ENCODE assay signal across 1 cellular context in the genomic region with DNA sequence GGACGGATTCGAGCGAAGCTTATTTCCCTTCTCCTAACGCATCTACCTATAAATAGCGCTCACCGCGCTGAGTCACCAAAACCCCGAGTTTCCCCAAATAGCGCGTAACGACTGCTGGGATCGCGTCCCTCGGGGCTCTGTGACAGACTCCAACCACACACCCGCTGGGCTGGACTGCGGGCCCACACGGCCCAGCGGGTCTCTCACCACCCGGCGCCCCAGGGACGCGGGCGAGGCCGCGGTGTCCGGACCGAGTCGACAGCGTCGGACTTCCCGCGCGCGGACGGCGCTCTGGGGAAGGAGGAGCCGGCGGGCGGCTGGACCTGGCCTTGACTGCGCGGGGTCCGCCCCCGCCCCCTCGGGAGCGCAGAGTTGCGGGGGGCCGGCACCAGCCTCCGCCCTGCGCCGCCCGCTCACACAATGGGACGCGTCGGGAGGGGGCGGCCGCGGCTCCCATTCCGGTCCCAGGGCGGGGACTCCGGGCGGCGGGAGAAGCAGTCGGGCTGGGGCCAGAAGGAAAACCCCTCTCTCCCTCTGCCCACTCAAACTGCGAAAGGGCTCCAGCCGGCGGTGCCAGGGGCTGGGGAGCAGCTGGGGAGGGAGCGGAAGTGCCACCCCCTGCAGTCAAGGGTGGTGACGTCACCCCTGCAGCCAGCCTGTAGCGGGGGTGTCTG.
TF ChIP-seq lines count a peak whose summit lies in the region.

No MANE protein-coding gene starts in this region.

TF ChIP-seq in K562, 482 proteins besides CTCF, POLR2A, EP300 and RAD21 (continued from another document and continues in another):
- TF ChIP-seq, protein P1, sequence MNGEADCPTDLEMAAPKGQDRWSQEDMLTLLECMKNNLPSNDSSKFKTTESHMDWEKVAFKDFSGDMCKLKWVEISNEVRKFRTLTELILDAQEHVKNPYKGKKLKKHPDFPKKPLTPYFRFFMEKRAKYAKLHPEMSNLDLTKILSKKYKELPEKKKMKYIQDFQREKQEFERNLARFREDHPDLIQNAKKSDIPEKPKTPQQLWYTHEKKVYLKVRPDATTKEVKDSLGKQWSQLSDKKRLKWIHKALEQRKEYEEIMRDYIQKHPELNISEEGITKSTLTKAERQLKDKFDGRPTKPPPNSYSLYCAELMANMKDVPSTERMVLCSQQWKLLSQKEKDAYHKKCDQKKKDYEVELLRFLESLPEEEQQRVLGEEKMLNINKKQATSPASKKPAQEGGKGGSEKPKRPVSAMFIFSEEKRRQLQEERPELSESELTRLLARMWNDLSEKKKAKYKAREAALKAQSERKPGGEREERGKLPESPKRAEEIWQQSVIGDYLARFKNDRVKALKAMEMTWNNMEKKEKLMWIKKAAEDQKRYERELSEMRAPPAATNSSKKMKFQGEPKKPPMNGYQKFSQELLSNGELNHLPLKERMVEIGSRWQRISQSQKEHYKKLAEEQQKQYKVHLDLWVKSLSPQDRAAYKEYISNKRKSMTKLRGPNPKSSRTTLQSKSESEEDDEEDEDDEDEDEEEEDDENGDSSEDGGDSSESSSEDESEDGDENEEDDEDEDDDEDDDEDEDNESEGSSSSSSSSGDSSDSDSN (IDR thresholded peaks at IDR 0.05; ENCODE audit: borderline replicate concordance in 1 of 2, low read depth in 2 of 2, low read length in 2 of 2) = peak; percentile 82 to 87; a peak in 3 of 4 replicates
- TF ChIP-seq TEAD1 (CRISPR knock-in tag; IDR thresholded peaks at IDR 0.05) (peak in 1 of 2 experiments; percentile 75; a peak in 1 of 4 replicates), KLF13 (tag; IDR thresholded peaks at IDR 0.05; ENCODE audit: borderline replicate concordance, low read depth) (peak; percentile 42; the same call in 1 of the 2 replicates), CXXC5 (CRISPR knock-in tag; IDR thresholded peaks at IDR 0.05) (peak; percentile 84), CREB1 (IDR thresholded peaks at IDR 0.05) (peak; percentile 63), CREB1 (CRISPR knock-in tag; IDR thresholded peaks at IDR 0.05) (peak; percentile 69), ERF (CRISPR knock-in tag; IDR thresholded peaks at IDR 0.05) (peak; percentile 52; the same call in 1 of the 2 replicates), POLR2B (IDR thresholded peaks at IDR 0.05; ENCODE audit: low read depth, partially characterized antibody) (peak; percentile 65), KDM2B (CRISPR knock-in tag; IDR thresholded peaks at IDR 0.05) (peak; percentile 55; the same call in 1 of the 2 replicates), TARDBP (IDR thresholded peaks at IDR 0.05) (peak; percentile 84; the same call in 1 of the 2 replicates), SRSF9 (IDR thresholded peaks at IDR 0.05; ENCODE audit: borderline replicate concordance, low read depth, low read length) (no peak), CHD2 (IDR thresholded peaks at IDR 0.05; ENCODE audit: low read depth, low read length) (0 out of 2 replicates have a peak, but pooled peaks have one; percentile 22), JUNB (CRISPR knock-in tag; conservative IDR thresholded peaks at IDR 0.05) (peak; percentile 97), CBX1 (IDR thresholded peaks at IDR 0.05; ENCODE audit: low read depth) (peak; percentile 79; the same call in 1 of the 2 replicates), BRD9 (IDR thresholded peaks at IDR 0.05; ENCODE audit: low read depth, partially characterized antibody) (no peak), NFXL1 (CRISPR knock-in tag; IDR thresholded peaks at IDR 0.05) (no peak), NFIC (IDR thresholded peaks at IDR 0.05) (peak; percentile 49; the same call in 1 of the 2 replicates), FOSL1 (tag; conservative IDR thresholded peaks at IDR 0.05) (peak; percentile 91), RBM22 (IDR thresholded peaks at IDR 0.05; ENCODE audit: low read depth, low read length, poor library complexity, severe bottlenecking) (peak; percentile 52), GTF2F1 (IDR thresholded peaks at IDR 0.05; ENCODE audit: low read depth, low read length) (no peak), NRF1 (conservative IDR thresholded peaks at IDR 0.05 in 1 of 2, IDR thresholded peaks at IDR 0.05 in 1 of 2) (peak; percentile 79 to 81), PHF21A (IDR thresholded peaks at IDR 0.05; ENCODE audit: borderline replicate concordance, low read depth) (peak; percentile 39; the same call in 1 of the 2 replicates), POLR2G (IDR thresholded peaks at IDR 0.05; ENCODE audit: low read depth, low read length) (peak; percentile 93), PRMT5 (CRISPR knock-in tag; IDR thresholded peaks at IDR 0.05) (0 out of 2 replicates have a peak, but pooled peaks have one; percentile 41), FOXA1 (IDR thresholded peaks at IDR 0.05; ENCODE audit: borderline replicate concordance) (no peak), SAFB (IDR thresholded peaks at IDR 0.05; ENCODE audit: borderline replicate concordance, low read depth, low read length) (peak; percentile 55; the same call in 1 of the 2 replicates), GABPB1 (CRISPR knock-in tag; IDR thresholded peaks at IDR 0.05) (peak; percentile 72), DACH1 (IDR thresholded peaks at IDR 0.05; ENCODE audit: partially characterized antibody) (peak; percentile 29)
- TF ChIP-seq, protein P2, sequence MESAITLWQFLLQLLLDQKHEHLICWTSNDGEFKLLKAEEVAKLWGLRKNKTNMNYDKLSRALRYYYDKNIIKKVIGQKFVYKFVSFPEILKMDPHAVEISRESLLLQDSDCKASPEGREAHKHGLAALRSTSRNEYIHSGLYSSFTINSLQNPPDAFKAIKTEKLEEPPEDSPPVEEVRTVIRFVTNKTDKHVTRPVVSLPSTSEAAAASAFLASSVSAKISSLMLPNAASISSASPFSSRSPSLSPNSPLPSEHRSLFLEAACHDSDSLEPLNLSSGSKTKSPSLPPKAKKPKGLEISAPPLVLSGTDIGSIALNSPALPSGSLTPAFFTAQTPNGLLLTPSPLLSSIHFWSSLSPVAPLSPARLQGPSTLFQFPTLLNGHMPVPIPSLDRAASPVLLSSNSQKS (CRISPR knock-in tag; IDR thresholded peaks at IDR 0.05) = no peak
- TF ChIP-seq, protein P3, sequence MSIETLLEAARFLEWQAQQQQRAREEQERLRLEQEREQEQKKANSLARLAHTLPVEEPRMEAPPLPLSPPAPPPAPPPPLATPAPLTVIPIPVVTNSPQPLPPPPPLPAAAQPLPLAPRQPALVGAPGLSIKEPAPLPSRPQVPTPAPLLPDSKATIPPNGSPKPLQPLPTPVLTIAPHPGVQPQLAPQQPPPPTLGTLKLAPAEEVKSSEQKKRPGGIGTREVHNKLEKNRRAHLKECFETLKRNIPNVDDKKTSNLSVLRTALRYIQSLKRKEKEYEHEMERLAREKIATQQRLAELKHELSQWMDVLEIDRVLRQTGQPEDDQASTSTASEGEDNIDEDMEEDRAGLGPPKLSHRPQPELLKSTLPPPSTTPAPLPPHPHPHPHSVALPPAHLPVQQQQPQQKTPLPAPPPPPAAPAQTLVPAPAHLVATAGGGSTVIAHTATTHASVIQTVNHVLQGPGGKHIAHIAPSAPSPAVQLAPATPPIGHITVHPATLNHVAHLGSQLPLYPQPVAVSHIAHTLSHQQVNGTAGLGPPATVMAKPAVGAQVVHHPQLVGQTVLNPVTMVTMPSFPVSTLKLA (conservative IDR thresholded peaks at IDR 0.05) = peak; percentile 34 to 45; a peak in 3 of 4 replicates
- TF ChIP-seq, protein P4, sequence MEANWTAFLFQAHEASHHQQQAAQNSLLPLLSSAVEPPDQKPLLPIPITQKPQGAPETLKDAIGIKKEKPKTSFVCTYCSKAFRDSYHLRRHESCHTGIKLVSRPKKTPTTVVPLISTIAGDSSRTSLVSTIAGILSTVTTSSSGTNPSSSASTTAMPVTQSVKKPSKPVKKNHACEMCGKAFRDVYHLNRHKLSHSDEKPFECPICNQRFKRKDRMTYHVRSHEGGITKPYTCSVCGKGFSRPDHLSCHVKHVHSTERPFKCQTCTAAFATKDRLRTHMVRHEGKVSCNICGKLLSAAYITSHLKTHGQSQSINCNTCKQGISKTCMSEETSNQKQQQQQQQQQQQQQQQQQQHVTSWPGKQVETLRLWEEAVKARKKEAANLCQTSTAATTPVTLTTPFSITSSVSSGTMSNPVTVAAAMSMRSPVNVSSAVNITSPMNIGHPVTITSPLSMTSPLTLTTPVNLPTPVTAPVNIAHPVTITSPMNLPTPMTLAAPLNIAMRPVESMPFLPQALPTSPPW (CRISPR knock-in tag; IDR thresholded peaks at IDR 0.05) = peak; percentile 99
- TF ChIP-seq, protein P5, sequence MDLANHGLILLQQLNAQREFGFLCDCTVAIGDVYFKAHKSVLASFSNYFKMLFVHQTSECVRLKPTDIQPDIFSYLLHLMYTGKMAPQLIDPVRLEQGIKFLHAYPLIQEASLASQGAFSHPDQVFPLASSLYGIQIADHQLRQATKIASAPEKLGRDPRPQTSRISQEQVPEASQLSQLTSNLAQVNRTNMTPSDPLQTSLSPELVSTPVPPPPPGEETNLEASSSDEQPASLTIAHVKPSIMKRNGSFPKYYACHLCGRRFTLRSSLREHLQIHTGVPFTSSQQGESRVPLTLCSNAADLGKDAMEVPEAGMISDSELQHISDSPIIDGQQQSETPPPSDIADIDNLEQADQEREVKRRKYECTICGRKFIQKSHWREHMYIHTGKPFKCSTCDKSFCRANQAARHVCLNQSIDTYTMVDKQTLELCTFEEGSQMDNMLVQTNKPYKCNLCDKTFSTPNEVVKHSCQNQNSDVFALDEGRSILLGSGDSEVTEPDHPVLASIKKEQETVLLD (IDR thresholded peaks at IDR 0.05) = no peak
- TF ChIP-seq, protein P6, sequence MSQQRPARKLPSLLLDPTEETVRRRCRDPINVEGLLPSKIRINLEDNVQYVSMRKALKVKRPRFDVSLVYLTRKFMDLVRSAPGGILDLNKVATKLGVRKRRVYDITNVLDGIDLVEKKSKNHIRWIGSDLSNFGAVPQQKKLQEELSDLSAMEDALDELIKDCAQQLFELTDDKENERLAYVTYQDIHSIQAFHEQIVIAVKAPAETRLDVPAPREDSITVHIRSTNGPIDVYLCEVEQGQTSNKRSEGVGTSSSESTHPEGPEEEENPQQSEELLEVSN (IDR thresholded peaks at IDR 0.05; ENCODE audit: borderline replicate concordance in 1 of 2, extremely low read depth in 1 of 2, insufficient read depth in 1 of 2, insufficient read length in 1 of 2, low read depth in 1 of 2, low read length in 1 of 2, poor library complexity in 1 of 2, severe bottlenecking in 1 of 2) = peak; percentile 48 to 81
- TF ChIP-seq, protein P7, sequence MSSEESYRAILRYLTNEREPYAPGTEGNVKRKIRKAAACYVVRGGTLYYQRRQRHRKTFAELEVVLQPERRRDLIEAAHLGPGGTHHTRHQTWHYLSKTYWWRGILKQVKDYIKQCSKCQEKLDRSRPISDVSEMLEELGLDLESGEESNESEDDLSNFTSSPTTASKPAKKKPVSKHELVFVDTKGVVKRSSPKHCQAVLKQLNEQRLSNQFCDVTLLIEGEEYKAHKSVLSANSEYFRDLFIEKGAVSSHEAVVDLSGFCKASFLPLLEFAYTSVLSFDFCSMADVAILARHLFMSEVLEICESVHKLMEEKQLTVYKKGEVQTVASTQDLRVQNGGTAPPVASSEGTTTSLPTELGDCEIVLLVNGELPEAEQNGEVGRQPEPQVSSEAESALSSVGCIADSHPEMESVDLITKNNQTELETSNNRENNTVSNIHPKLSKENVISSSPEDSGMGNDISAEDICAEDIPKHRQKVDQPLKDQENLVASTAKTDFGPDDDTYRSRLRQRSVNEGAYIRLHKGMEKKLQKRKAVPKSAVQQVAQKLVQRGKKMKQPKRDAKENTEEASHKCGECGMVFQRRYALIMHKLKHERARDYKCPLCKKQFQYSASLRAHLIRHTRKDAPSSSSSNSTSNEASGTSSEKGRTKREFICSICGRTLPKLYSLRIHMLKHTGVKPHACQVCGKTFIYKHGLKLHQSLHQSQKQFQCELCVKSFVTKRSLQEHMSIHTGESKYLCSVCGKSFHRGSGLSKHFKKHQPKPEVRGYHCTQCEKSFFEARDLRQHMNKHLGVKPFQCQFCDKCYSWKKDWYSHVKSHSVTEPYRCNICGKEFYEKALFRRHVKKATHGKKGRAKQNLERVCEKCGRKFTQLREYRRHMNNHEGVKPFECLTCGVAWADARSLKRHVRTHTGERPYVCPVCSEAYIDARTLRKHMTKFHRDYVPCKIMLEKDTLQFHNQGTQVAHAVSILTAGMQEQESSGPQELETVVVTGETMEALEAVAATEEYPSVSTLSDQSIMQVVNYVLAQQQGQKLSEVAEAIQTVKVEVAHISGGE (CRISPR knock-in tag; IDR thresholded peaks at IDR 0.05) = peak in 1 of 3 experiments; percentile 74; a peak in 2 of 6 replicates
- TF ChIP-seq, protein P8, sequence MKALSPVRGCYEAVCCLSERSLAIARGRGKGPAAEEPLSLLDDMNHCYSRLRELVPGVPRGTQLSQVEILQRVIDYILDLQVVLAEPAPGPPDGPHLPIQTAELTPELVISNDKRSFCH (CRISPR knock-in tag; IDR thresholded peaks at IDR 0.05) = no peak
- TF ChIP-seq, protein P8 (tag; IDR thresholded peaks at IDR 0.05) = peak; percentile 80
- TF ChIP-seq, protein P9, sequence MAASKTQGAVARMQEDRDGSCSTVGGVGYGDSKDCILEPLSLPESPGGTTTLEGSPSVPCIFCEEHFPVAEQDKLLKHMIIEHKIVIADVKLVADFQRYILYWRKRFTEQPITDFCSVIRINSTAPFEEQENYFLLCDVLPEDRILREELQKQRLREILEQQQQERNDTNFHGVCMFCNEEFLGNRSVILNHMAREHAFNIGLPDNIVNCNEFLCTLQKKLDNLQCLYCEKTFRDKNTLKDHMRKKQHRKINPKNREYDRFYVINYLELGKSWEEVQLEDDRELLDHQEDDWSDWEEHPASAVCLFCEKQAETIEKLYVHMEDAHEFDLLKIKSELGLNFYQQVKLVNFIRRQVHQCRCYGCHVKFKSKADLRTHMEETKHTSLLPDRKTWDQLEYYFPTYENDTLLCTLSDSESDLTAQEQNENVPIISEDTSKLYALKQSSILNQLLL (CRISPR knock-in tag; IDR thresholded peaks at IDR 0.05; ENCODE audit: borderline replicate concordance) = no peak
- TF ChIP-seq, protein P10, sequence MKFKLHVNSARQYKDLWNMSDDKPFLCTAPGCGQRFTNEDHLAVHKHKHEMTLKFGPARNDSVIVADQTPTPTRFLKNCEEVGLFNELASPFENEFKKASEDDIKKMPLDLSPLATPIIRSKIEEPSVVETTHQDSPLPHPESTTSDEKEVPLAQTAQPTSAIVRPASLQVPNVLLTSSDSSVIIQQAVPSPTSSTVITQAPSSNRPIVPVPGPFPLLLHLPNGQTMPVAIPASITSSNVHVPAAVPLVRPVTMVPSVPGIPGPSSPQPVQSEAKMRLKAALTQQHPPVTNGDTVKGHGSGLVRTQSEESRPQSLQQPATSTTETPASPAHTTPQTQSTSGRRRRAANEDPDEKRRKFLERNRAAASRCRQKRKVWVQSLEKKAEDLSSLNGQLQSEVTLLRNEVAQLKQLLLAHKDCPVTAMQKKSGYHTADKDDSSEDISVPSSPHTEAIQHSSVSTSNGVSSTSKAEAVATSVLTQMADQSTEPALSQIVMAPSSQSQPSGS (CRISPR knock-in tag; IDR thresholded peaks at IDR 0.05) = peak; percentile 84; the same call in 1 of the 2 replicates
- TF ChIP-seq, protein P11, sequence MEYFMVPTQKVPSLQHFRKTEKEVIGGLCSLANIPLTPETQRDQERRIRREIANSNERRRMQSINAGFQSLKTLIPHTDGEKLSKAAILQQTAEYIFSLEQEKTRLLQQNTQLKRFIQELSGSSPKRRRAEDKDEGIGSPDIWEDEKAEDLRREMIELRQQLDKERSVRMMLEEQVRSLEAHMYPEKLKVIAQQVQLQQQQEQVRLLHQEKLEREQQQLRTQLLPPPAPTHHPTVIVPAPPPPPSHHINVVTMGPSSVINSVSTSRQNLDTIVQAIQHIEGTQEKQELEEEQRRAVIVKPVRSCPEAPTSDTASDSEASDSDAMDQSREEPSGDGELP (CRISPR knock-in tag; IDR thresholded peaks at IDR 0.05; ENCODE audit: borderline replicate concordance) = peak; percentile 87; the same call in 1 of the 2 replicates
- TF ChIP-seq, protein P12, sequence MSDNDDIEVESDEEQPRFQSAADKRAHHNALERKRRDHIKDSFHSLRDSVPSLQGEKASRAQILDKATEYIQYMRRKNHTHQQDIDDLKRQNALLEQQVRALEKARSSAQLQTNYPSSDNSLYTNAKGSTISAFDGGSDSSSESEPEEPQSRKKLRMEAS (CRISPR knock-in tag; IDR thresholded peaks at IDR 0.05) = peak; percentile 37; the same call in 1 of the 2 replicates
